Comparison of ENCODE assay signal across 34 cellular contexts in genomic region chr13:63979951-63980350, GRCh38.
"Had no signal": no experiment of that assay in that cellular context is flagged by ENCODE, and none has a peak within 500 bp of the region (broad histone marks: within the 10 kb centered on the region; RNA-seq: fewer than 3 reads in every experiment).

No MANE protein-coding gene starts in this region.

- H3K36me3 ChIP-seq: MG63 had no signal

- DNase-seq: Karpas-422, Kasumi-1, KG1, MG63, MM.1S, MV-4-11, NCI-H1048, NCI-H1092, NCI-H1092 treated with DMSO at 0.1 percent for 48 hours, NCI-H1105, NCI-H1105 treated with DMSO at 0.1 percent for 48 hours, NCI-H1417, NCI-H1417 treated with DMSO at 0.1 percent for 48 hours, NCI-H1436, NCI-H1436 treated with DMSO at 0.1 percent for 48 hours, NCI-H146, NCI-H1694, NCI-H1694 treated with DMSO at 0.1 percent for 48 hours, NCI-H187, NCI-H187 treated with DMSO at 0.1 percent for 48 hours, NCI-H1930, NCI-H2029, NCI-H2029 treated with DMSO at 0.1 percent for 48 hours, NCI-H2081, NCI-H2081 treated with DMSO at 0.1 percent for 48 hours, NCI-H2107, NCI-H2171, NCI-H2171 treated with DMSO at 0.1 percent for 48 hours, NCI-H2227 treated with DMSO at 0.1 percent for 48 hours, NCI-H226, NCI-H345, NCI-H446, NCI-H446 treated with DMSO at 0.1 percent for 48 hours had no signal

- H3K4me3 ChIP-seq: MG63 had no signal

- H3K27ac ChIP-seq: KMS-11 had no signal

- H3K27me3 ChIP-seq: MG63 had no signal

- H3K9ac ChIP-seq: KMS-11 had no signal

- H3K4me2 ChIP-seq: KMS-11 had no signal
